2 cellular contexts compared by ENCODE assay signal in the genomic region with DNA sequence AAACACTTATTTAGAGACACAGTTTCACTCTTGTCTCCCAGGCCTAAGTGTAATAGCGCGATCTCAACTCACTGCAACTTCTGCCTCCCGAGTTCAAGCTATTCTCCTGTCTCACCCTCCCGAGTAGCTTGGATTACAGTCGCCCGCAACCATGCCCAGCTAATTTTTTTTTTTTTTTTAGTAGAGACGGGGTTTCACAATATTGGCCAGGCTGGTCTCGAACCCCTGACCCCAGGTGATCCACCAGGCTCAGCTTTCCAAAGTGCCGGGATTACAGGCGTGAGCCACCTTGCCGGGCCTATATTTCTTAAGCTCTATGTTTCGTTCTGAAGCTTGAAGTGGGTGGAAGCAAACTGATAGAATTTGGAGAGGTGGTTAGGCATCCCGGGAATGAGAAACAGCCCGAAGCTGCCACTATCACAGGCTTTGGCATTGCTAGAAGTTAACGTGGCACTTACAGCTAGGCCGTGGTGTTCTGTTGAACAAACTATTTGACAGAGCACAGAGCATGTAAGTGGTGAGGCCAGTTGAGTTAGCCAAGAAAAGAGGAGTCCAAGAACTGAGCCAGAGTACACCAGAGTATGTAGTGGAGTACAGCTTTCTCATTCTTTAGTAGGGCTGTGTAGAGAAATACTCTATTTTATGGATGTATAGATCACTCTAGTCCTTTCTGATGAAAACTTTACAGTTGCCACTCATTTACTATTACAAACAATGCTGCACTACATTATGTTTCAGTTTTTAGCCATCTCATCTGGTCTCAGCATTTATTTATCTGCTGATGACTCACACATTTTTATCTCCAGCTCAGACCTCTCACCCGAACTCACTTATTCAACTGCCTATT.
TF ChIP-seq lines count a peak whose summit lies in the region.

No MANE protein-coding gene starts in this region.

TF ChIP-seq in GM12878, 131 proteins besides CTCF, POLR2A, EP300 and RAD21 (continued from another document):
- TF ChIP-seq, protein P1, sequence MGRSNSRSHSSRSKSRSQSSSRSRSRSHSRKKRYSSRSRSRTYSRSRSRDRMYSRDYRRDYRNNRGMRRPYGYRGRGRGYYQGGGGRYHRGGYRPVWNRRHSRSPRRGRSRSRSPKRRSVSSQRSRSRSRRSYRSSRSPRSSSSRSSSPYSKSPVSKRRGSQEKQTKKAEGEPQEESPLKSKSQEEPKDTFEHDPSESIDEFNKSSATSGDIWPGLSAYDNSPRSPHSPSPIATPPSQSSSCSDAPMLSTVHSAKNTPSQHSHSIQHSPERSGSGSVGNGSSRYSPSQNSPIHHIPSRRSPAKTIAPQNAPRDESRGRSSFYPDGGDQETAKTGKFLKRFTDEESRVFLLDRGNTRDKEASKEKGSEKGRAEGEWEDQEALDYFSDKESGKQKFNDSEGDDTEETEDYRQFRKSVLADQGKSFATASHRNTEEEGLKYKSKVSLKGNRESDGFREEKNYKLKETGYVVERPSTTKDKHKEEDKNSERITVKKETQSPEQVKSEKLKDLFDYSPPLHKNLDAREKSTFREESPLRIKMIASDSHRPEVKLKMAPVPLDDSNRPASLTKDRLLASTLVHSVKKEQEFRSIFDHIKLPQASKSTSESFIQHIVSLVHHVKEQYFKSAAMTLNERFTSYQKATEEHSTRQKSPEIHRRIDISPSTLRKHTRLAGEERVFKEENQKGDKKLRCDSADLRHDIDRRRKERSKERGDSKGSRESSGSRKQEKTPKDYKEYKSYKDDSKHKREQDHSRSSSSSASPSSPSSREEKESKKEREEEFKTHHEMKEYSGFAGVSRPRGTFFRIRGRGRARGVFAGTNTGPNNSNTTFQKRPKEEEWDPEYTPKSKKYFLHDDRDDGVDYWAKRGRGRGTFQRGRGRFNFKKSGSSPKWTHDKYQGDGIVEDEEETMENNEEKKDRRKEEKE (IDR thresholded peaks at IDR 0.05) = no peak
- TF ChIP-seq SIX5 (IDR thresholded peaks at IDR 0.05; ENCODE audit: low read depth, low read length, severe bottlenecking) (no peak), EED (IDR thresholded peaks at IDR 0.05; ENCODE audit: low read depth) (no peak), KAT2A (conservative IDR thresholded peaks at IDR 0.05; ENCODE audit: control insufficient read depth, low read depth, low read length) (no peak), RCOR1 (conservative IDR thresholded peaks at IDR 0.05; ENCODE audit: low read depth, low read length) (no peak), BCL11A (IDR thresholded peaks at IDR 0.05; ENCODE audit: low read depth, low read length) (no peak), NR2C2 (IDR thresholded peaks at IDR 0.05; ENCODE audit: borderline replicate concordance, control insufficient read depth, insufficient read length, low read depth) (no peak)
- TF ChIP-seq, protein P2, sequence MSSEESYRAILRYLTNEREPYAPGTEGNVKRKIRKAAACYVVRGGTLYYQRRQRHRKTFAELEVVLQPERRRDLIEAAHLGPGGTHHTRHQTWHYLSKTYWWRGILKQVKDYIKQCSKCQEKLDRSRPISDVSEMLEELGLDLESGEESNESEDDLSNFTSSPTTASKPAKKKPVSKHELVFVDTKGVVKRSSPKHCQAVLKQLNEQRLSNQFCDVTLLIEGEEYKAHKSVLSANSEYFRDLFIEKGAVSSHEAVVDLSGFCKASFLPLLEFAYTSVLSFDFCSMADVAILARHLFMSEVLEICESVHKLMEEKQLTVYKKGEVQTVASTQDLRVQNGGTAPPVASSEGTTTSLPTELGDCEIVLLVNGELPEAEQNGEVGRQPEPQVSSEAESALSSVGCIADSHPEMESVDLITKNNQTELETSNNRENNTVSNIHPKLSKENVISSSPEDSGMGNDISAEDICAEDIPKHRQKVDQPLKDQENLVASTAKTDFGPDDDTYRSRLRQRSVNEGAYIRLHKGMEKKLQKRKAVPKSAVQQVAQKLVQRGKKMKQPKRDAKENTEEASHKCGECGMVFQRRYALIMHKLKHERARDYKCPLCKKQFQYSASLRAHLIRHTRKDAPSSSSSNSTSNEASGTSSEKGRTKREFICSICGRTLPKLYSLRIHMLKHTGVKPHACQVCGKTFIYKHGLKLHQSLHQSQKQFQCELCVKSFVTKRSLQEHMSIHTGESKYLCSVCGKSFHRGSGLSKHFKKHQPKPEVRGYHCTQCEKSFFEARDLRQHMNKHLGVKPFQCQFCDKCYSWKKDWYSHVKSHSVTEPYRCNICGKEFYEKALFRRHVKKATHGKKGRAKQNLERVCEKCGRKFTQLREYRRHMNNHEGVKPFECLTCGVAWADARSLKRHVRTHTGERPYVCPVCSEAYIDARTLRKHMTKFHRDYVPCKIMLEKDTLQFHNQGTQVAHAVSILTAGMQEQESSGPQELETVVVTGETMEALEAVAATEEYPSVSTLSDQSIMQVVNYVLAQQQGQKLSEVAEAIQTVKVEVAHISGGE (CRISPR knock-in tag; IDR thresholded peaks at IDR 0.05) = no peak
- TF ChIP-seq, protein P3, sequence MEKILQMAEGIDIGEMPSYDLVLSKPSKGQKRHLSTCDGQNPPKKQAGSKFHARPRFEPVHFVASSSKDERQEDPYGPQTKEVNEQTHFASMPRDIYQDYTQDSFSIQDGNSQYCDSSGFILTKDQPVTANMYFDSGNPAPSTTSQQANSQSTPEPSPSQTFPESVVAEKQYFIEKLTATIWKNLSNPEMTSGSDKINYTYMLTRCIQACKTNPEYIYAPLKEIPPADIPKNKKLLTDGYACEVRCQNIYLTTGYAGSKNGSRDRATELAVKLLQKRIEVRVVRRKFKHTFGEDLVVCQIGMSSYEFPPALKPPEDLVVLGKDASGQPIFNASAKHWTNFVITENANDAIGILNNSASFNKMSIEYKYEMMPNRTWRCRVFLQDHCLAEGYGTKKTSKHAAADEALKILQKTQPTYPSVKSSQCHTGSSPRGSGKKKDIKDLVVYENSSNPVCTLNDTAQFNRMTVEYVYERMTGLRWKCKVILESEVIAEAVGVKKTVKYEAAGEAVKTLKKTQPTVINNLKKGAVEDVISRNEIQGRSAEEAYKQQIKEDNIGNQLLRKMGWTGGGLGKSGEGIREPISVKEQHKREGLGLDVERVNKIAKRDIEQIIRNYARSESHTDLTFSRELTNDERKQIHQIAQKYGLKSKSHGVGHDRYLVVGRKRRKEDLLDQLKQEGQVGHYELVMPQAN (conservative IDR thresholded peaks at IDR 0.05) = no peak

TF ChIP-seq in liver, 16 proteins besides CTCF, POLR2A, EP300 and RAD21 (continued from another document):
- TF ChIP-seq, protein P4, sequence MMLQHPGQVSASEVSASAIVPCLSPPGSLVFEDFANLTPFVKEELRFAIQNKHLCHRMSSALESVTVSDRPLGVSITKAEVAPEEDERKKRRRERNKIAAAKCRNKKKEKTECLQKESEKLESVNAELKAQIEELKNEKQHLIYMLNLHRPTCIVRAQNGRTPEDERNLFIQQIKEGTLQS (IDR thresholded peaks at IDR 0.05) = no peak
- TF ChIP-seq HNF4A (conservative IDR thresholded peaks at IDR 0.05) = no peak
- TF ChIP-seq NR2F2 (IDR thresholded peaks at IDR 0.05) = peak; percentile 54
- no peak for TF ChIP-seq FOXA1 (IDR thresholded peaks at IDR 0.05)
- no peak for TF ChIP-seq YY1 (IDR thresholded peaks at IDR 0.05)
- TF ChIP-seq EGR1 (IDR thresholded peaks at IDR 0.05; ENCODE audit: low read depth in 2 of 2) = no peak
- TF ChIP-seq FOXA2 (IDR thresholded peaks at IDR 0.05) = no peak
- TF ChIP-seq RXRA (IDR thresholded peaks at IDR 0.05) = peak in 1 of 2 donors; percentile 4
- TF ChIP-seq, protein P5, sequence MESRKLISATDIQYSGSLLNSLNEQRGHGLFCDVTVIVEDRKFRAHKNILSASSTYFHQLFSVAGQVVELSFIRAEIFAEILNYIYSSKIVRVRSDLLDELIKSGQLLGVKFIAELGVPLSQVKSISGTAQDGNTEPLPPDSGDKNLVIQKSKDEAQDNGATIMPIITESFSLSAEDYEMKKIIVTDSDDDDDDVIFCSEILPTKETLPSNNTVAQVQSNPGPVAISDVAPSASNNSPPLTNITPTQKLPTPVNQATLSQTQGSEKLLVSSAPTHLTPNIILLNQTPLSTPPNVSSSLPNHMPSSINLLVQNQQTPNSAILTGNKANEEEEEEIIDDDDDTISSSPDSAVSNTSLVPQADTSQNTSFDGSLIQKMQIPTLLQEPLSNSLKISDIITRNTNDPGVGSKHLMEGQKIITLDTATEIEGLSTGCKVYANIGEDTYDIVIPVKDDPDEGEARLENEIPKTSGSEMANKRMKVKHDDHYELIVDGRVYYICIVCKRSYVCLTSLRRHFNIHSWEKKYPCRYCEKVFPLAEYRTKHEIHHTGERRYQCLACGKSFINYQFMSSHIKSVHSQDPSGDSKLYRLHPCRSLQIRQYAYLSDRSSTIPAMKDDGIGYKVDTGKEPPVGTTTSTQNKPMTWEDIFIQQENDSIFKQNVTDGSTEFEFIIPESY (IDR thresholded peaks at IDR 0.05) = no peak
- TF ChIP-seq, protein P6, sequence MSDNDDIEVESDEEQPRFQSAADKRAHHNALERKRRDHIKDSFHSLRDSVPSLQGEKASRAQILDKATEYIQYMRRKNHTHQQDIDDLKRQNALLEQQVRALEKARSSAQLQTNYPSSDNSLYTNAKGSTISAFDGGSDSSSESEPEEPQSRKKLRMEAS (IDR thresholded peaks at IDR 0.05) = no peak
